8 cellular contexts compared by ENCODE assay signal in the genomic region with DNA sequence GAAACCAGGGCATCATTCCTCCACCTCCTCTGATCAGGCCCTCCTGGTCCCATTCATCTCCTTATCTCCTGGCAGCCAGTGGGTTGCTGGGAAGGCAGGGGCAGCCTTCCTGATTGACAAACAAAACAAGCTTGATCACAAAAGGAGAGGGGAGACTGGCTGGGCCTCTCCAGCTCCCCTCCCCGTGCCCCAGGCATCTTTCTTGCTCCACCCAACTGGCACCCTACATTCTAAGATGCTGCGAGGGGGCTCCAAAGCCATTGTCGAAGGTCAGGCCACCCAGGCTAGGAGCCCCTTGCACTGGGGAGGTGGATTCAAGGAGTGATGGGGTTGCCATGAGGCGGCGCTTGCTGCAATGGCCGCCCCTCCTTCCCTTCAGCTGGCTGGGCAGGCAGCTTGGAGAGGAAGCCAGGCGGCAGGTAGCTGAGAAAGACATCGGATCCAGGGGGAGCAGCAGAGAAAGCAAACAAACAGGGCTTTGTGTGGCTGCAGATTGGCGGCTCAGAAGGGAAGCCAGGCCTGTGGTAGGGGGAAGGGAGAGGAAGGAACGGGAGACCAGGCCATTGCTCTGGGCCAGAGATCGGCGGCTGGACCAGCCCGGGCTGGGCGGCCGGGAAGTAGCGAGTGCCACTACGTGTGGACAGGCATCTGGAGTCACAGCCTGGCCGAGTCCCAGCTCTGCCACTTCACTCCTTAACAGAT. TPM values are rescaled to one million over a fixed set of nuclear protein-coding genes. Genes with fewer than 3 reads are reported as not detected.
A peak's percentile ranks its signal among the peaks of the same experiment; 100 is the strongest.
DNase-seq lines count a peak whose midpoint lies in the region; ATAC-seq and TF ChIP-seq lines count a peak whose summit lies in the region.

No MANE protein-coding gene starts in this region.

- peak overlapping the region; percentile 70 for H3K4me3 Mint-ChIP-seq in activated CD4-positive, alpha-beta memory T cell treated with anti-CD3 and anti-CD28 coated beads, Interleukin-2, amount 10 ng/mL, durations not matched to agents 7 days and 5 days

- no peak for TF ChIP-seq POLR2A in heart left ventricle (IDR thresholded peaks at IDR 0.05)

- H3K4me1 ChIP-seq in heart left ventricle: peaks cover 26 to 83% (median 72%) of the 10 kb centered on the region in 12 donors

- no peaks in the 10 kb centered on the region for H3K27me3 Mint-ChIP-seq in activated CD4-positive, alpha-beta memory T cell treated with anti-CD3 and anti-CD28 coated beads, Interleukin-2, amount 10 ng/mL, durations not matched to agents 7 days and 5 days

- H3K27ac Mint-ChIP-seq in activated CD4-positive, alpha-beta memory T cell treated with anti-CD3 and anti-CD28 coated beads, Interleukin-2, amount 10 ng/mL, durations not matched to agents 7 days and 5 days: peak overlapping the region; percentile 93

- no peaks in the 10 kb centered on the region for H3K36me3 Mint-ChIP-seq in activated CD4-positive, alpha-beta memory T cell treated with anti-CD3 and anti-CD28 coated beads, Interleukin-2, amount 10 ng/mL, durations not matched to agents 7 days and 5 days (ENCODE audit: low read depth)

- no peaks in the 10 kb centered on the region for H3K27me3 ChIP-seq in heart left ventricle

- peaks cover 51% of the 10 kb centered on the region for H3K4me1 Mint-ChIP-seq in activated CD4-positive, alpha-beta memory T cell treated with anti-CD3 and anti-CD28 coated beads, Interleukin-2, amount 10 ng/mL, durations not matched to agents 7 days and 5 days

- no peaks in the 10 kb centered on the region for H3K36me3 ChIP-seq in heart left ventricle

- intact Hi-C loops in heart left ventricle (cut with DNase I): loop anchor here in 3 of 10 donors (5.0 kb wide), 3 partner anchors 54 to 99 kb away; no protein-coding TSS in a partner anchor

- peak; percentile 77 for DNase-seq in ELF-1 (ENCODE audit: low read depth, low spot score)
- peak; percentile 94 for DNase-seq in NCI-H146 (lab: John Stamatoyannopoulos, UW)
- no peak for DNase-seq in activated CD4-positive, alpha-beta memory T cell treated with anti-CD3 and anti-CD28 coated beads, Interleukin-2, amount 10 ng/mL, durations not matched to agents 7 days and 5 days
- DNase-seq in heart left ventricle: peak; percentile 62 to 79 (median 79)
- peak; percentile 89 for DNase-seq in pons (ENCODE audit: low spot score)

- POLR2A ChIA-PET in activated CD4-positive, alpha-beta memory T cell treated with anti-CD3 and anti-CD28 coated beads, Interleukin-2, amount 10 ng/mL, durations not matched to agents 7 days and 5 days (lab: Charles Lee): interaction anchor here (1.1 to 6.3 kb wide), 5 partner anchors 10 to 340 kb away, joined by 3 to 47 read pairs (median 4); a partner anchor contains a TSS

- ATAC-seq in heart left ventricle: peak; percentile 25 to 61 (median 40)
- ATAC-seq in GM18858 (IDR thresholded peaks at IDR 0.05; ENCODE audit: unreplicated experiment): no peak
- ATAC-seq in HG03039 (IDR thresholded peaks at IDR 0.05; ENCODE audit: unreplicated experiment): no peak
- ATAC-seq in HG02588 (IDR thresholded peaks at IDR 0.05; ENCODE audit: unreplicated experiment): no peak

- CTCF ChIA-PET in activated CD4-positive, alpha-beta memory T cell treated with anti-CD3 and anti-CD28 coated beads, Interleukin-2, amount 10 ng/mL, durations not matched to agents 7 days and 5 days (lab: Charles Lee): interaction anchor here (1.8 kb wide), 2 partner anchors 11 to 340 kb away, joined by 4 to 5 read pairs; no protein-coding TSS in a partner anchor

- 16 to 37% (median 20%) methylated on average over 15 to 18 of the region's 18 CpGs for WGBS in heart left ventricle, 4 donors

- no peak for TF ChIP-seq CTCF in heart left ventricle (IDR thresholded peaks at IDR 0.05)

- peak overlapping the region; percentile 86 to 99 (median 98) for H3K27ac ChIP-seq in heart left ventricle

- no peaks in the 10 kb centered on the region for H3K9me3 Mint-ChIP-seq in activated CD4-positive, alpha-beta memory T cell treated with anti-CD3 and anti-CD28 coated beads, Interleukin-2, amount 10 ng/mL, durations not matched to agents 7 days and 5 days

- no peaks in the 10 kb centered on the region for H3K9me3 ChIP-seq in heart left ventricle

- peak overlapping the region in 10 of 12 donors; percentile 62 to 90 (median 76) for H3K4me3 ChIP-seq in heart left ventricle

RNA-seq across cellular contexts. Expression of a gene that starts 12.1 kb away (rescaled TPM):
- 10 to 100 TPM; 16.7 TPM for total RNA-seq in activated CD4-positive, alpha-beta memory T cell treated with anti-CD3 and anti-CD28 coated beads, Interleukin-2, amount 10 ng/mL, durations not matched to agents 7 days and 5 days
- 10 to 100 TPM; 15.1 to 37.2 (median 20.8) TPM for total RNA-seq in heart left ventricle
- 10 to 100 TPM; 17.2 to 23.0 TPM for polyA plus RNA-seq in heart left ventricle

Comparison
In these comparisons a context has a peak if more than half of its experiments do, and no peak if none do; other contexts are left out.
1. ATAC-seq: peak in heart left ventricle (4 of 4); none in GM18858 (single experiment), HG03039 (single experiment) and HG02588 (single experiment).